ENCODE assay signal across 17 cellular contexts in genomic region chr10:76218045-76218444, GRCh38.
A peak's percentile ranks its signal among the peaks of the same experiment; 100 is the strongest.
DNase-seq lines count a peak whose midpoint lies in the region; ATAC-seq lines count a peak whose summit lies in the region.
"Had no signal": no experiment of that assay in that cellular context is flagged by ENCODE, and none has a peak within 500 bp of the region (broad histone marks: within the 10 kb centered on the region; RNA-seq: fewer than 3 reads in every experiment).

No MANE protein-coding gene starts in this region.

- ATAC-seq in GM18520 (IDR thresholded peaks at IDR 0.05; ENCODE audit: unreplicated experiment) (no peak), HG03039 (IDR thresholded peaks at IDR 0.05; ENCODE audit: unreplicated experiment) (no peak), GM21723 (IDR thresholded peaks at IDR 0.05; ENCODE audit: unreplicated experiment) (no peak)
- ATAC-seq: Panc1, Right ventricle myocardium inferior, T-helper 17 cell had no signal

- DNase-seq in NCI-H1105 treated with DMSO at 0.1 percent for 48 hours (lab: John Stamatoyannopoulos, UW), result peak; percentile 1
- no peak for DNase-seq in NCI-H1105 (lab: John Stamatoyannopoulos, UW)
- DNase-seq in NCI-H2227 (lab: John Stamatoyannopoulos, UW; ENCODE audit: unreplicated experiment), result peak; percentile 38
- peak; percentile 37 for DNase-seq in left kidney (ENCODE audit: low read depth, low spot score)
- DNase-seq in NCI-H524 treated with DMSO at 0.1 percent for 48 hours (lab: John Stamatoyannopoulos, UW), result no peak
- DNase-seq: CD8-positive, alpha-beta memory T cell; HCEC 1CT; MV-4-11; NCI-H1694; NCI-H446; NCI-H748 treated with DMSO at 0.1 percent for 48 hours; T-helper 17 cell had no signal

Comparison
In these comparisons a context has a peak if more than half of its experiments do, and no peak if none do; other contexts are left out.
1. DNase-seq: peak in NCI-H1105 treated with DMSO at 0.1 percent for 48 hours (single experiment), NCI-H2227 (single experiment) and left kidney (single experiment); none in NCI-H1105 (single experiment) and NCI-H524 treated with DMSO at 0.1 percent for 48 hours (single experiment).